1 cellular context compared by ENCODE assay signal in the genomic region with DNA sequence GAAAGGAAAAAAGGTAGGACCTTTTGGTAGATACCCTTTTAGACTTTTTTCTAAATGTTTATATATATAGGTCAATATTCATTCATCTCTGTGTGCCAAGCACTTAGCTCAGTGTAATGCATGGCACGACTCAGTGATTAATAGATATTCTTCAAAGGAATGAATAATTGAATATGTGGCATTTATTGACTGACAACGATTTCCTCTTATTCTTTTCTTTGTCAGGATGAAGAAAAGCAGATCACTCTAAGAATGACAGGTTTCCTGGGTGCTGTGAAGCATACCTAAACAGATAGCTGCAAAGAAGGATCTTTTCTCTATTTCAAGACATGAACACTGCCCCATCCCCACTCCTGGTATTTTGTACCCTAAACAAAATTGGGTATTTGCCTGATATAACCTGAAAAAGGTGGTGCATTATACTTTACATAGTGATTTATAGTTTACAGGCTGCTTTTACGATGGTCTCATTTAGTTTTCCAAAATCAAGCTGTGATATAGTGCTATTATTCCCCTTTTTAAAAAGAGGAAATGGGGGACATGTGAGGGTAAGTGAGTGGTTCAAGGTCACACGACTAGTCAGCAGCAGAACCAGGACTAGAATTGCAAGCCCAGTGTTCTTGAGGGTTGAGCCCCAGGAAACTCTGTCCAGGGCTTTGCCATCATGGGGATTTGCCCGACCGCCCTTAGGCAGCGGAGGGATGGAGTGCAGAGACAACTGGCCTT.
TF ChIP-seq lines count a peak whose summit lies in the region.

No MANE protein-coding gene starts in this region.

TF ChIP-seq in IMR-90, 13 proteins besides CTCF, POLR2A, EP300 and RAD21 (continued from another document):
- TF ChIP-seq BHLHE40 (IDR thresholded peaks at IDR 0.05; ENCODE audit: low read depth, low read length) (no peak), NFE2L2 (IDR thresholded peaks at IDR 0.05; ENCODE audit: low read depth, low read length) (no peak), SMC3 (IDR thresholded peaks at IDR 0.05; ENCODE audit: low read depth, low read length) (no peak), MAFK (IDR thresholded peaks at IDR 0.05; ENCODE audit: low read depth, low read length) (no peak), FOS (IDR thresholded peaks at IDR 0.05; ENCODE audit: low read depth, low read length) (no peak), CEBPB (IDR thresholded peaks at IDR 0.05; ENCODE audit: low read depth, low read length) (no peak), RFX5 (IDR thresholded peaks at IDR 0.05; ENCODE audit: low read depth, low read length) (no peak), USF2 (IDR thresholded peaks at IDR 0.05; ENCODE audit: low read depth, low read length) (no peak)
